In the genomic region with DNA sequence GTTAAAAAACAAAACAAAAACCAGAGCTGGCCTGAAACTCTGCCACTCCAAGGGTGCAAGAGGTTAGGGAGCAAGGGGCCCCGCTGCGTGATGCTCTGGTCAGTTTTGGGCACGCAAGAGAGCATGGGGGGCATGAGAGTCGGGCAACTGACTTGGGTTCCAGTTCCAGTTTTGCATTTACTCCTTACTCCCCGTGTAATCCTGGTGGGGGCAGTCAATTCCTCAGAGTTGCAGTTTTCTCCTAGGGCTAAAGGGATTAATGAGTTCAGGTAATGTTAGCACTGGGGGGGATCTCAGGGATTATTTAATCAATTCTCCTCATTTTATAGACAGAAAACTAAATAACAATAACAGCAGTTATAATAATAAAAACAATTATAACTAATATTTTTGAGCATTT, we compare ENCODE assay signal across 30 cellular contexts.
DNase-seq lines count a peak whose midpoint lies in the region; ATAC-seq, FAIRE-seq and TF ChIP-seq lines count a peak whose summit lies in the region.
"Had no signal": no experiment of that assay in that cellular context is flagged by ENCODE, and none has a peak within 500 bp of the region (broad histone marks: within the 10 kb centered on the region; RNA-seq: fewer than 3 reads in every experiment).

No MANE protein-coding gene starts in this region.

- no peaks in the 10 kb centered on the region for H3K36me3 Mint-ChIP-seq in activated naive CD8-positive, alpha-beta T cell treated with anti-CD3 and anti-CD28 coated beads, Interleukin-2, amount 50 U/mL, for 24 hours (ENCODE audit: low read depth)

- H3K4me2 ChIP-seq in HCT116 (ENCODE audit: low read length): no peak overlapping the region
- H3K4me2 ChIP-seq: BLaER1 had no signal

- no peaks in the 10 kb centered on the region for H3K9me3 Mint-ChIP-seq in activated naive CD8-positive, alpha-beta T cell treated with anti-CD3 and anti-CD28 coated beads, Interleukin-2, amount 50 U/mL, for 24 hours
- H3K9me3 Mint-ChIP-seq: activated CD4-positive, alpha-beta T cell treated with anti-CD3 and anti-CD28 coated beads, Interleukin-2, amount 10 ng/mL, durations not matched to agents 24 days and 14 days; activated T-cell treated with anti-CD3 and anti-CD28 coated beads, Interleukin-2, amount 50 U/mL, for 24 hours; nephron progenitor cell had no signal

- TF ChIP-seq POLR2A in HCT116 (IDR thresholded peaks at IDR 0.05; ENCODE audit: borderline replicate concordance, extremely low read depth, insufficient read depth, insufficient read length): no peak

- peak; percentile 27 for DNase-seq in 8988T
- no peak for DNase-seq in HCT116 (ENCODE audit: low read depth, low spot score)
- DNase-seq in bronchial epithelial cell (ENCODE audit: low read depth): no peak
- DNase-seq in fibroblast of villous mesenchyme (ENCODE audit: low read depth): no peak
- no peak for DNase-seq in EL
- no peak for DNase-seq in SHP77 treated with DMSO at 0.1 percent for 48 hours (lab: John Stamatoyannopoulos, UW)
- DNase-seq in activated naive CD8-positive, alpha-beta T cell treated with anti-CD3 and anti-CD28 coated beads, Interleukin-2, amount 50 U/mL, for 24 hours: no peak
- DNase-seq: activated CD4-positive, alpha-beta T cell treated with anti-CD3 and anti-CD28 coated beads, Interleukin-2, amount 10 ng/mL, durations not matched to agents 24 days and 14 days; activated gamma-delta T cell treated with Interleukin-2 at 50 U/mL for 16 hours; activated T-cell treated with anti-CD3 and anti-CD28 coated beads, Interleukin-2, amount 50 U/mL, for 24 hours; body of pancreas; COR-L47; DMS79; KBM-7; MG63; NCI-H1417; NCI-H2081; NCI-H345; NCI-H774; nephron progenitor cell; OCI-M1; stimulated activated CD4-positive, alpha-beta T cell treated with anti-CD3 and anti-CD28 coated beads, Interleukin-2, amount 100 ng/mL, for 48 hours; trophoblast cell had no signal

- H3K79me2 ChIP-seq in HCT116 (ENCODE audit: insufficient read depth, low read length): no peaks in the 10 kb centered on the region
- H3K79me2 ChIP-seq: parathyroid adenoma had no signal

- ATAC-seq in HCT116 (no peak), HG03139 (IDR thresholded peaks at IDR 0.05; ENCODE audit: unreplicated experiment) (no peak)
- ATAC-seq in activated naive CD8-positive, alpha-beta T cell treated with anti-CD3 and anti-CD28 coated beads, Interleukin-2, amount 50 U/mL, for 24 hours: no peak
- ATAC-seq: body of pancreas had no signal

- H3K4me1 ChIP-seq in HCT116 (ENCODE audit: control insufficient read depth in 1 of 2, insufficient read depth in 2 of 2, low read length in 2 of 2): peaks cover 0 to 2% of the 10 kb centered on the region in 2 experiments; a peak in 1 of 4 replicates
- H3K4me1 ChIP-seq: BLaER1 had no signal

- CTCF ChIA-PET in HCT116 (lab: Charles Lee): interaction anchor here (0.7 kb wide), 1 partner anchor 1712 kb away, joined by 3 read pairs; no protein-coding TSS in a partner anchor

- no peak overlapping the region for H3K27ac Mint-ChIP-seq in activated naive CD8-positive, alpha-beta T cell treated with anti-CD3 and anti-CD28 coated beads, Interleukin-2, amount 50 U/mL, for 24 hours
- H3K27ac Mint-ChIP-seq: activated CD4-positive, alpha-beta T cell treated with anti-CD3 and anti-CD28 coated beads, Interleukin-2, amount 10 ng/mL, durations not matched to agents 24 days and 14 days; activated T-cell treated with anti-CD3 and anti-CD28 coated beads, Interleukin-2, amount 50 U/mL, for 24 hours; nephron progenitor cell had no signal

- H3K4me3 ChIP-seq in HCT116 (replicated peaks in 1 of 2; ENCODE audit: low read depth in 1 of 2, low read length in 2 of 2): no peak overlapping the region
- H3K4me3 ChIP-seq in bronchial epithelial cell (ENCODE audit: low read depth, low read length): no peak overlapping the region
- no peak overlapping the region for H3K4me3 ChIP-seq in fibroblast of villous mesenchyme (ENCODE audit: low read depth, low read length)
- H3K4me3 ChIP-seq: BLaER1, body of pancreas, coronary artery, lung, MG63 had no signal

- H2AFZ ChIP-seq in HCT116 (ENCODE audit: low read depth, low read length, poor library complexity, severe bottlenecking): no peak overlapping the region
- H2AFZ ChIP-seq: parathyroid adenoma had no signal

- no peaks in the 10 kb centered on the region for H3K27me3 ChIP-seq in HCT116 (ENCODE audit: insufficient read depth, low read length)
- no peaks in the 10 kb centered on the region for H3K27me3 ChIP-seq in bronchial epithelial cell (ENCODE audit: control insufficient read depth, insufficient read depth, low read length)
- H3K27me3 ChIP-seq: BLaER1, body of pancreas, MG63 had no signal

- H3K9me3 ChIP-seq in HCT116 (ENCODE audit: control insufficient read depth in 1 of 2, insufficient read depth in 1 of 2, low read depth in 1 of 2, low read length in 2 of 2): no peaks in the 10 kb centered on the region
- H3K9me3 ChIP-seq: BLaER1, body of pancreas, MG63 had no signal

- intact Hi-C loops in HCT116 (cut with micrococcal nuclease): loop anchor here (5.0 to 10.0 kb wide), 2 partner anchors 590 to 952 kb away; no protein-coding TSS in a partner anchor

- no TSS peak for BruUV-seq in HCT116 (replicated peaks; lab: Mats Ljungman, UMichigan)

- no peak for FAIRE-seq in bronchial epithelial cell (lab: Jason Lieb, UNC)
- FAIRE-seq: endometrium had no signal

- H3K27ac ChIP-seq in HCT116 (ENCODE audit: low read depth, low read length): no peak overlapping the region
- H3K27ac ChIP-seq: BLaER1, body of pancreas, coronary artery, parathyroid adenoma, VCaP had no signal

- no peaks in the 10 kb centered on the region for H3K36me3 ChIP-seq in HCT116 (ENCODE audit: control insufficient read depth in 1 of 2, insufficient read depth in 2 of 2, low read length in 2 of 2)
- no peaks in the 10 kb centered on the region for H3K36me3 ChIP-seq in bronchial epithelial cell (ENCODE audit: control insufficient read depth, insufficient read depth, low read length)
- H3K36me3 ChIP-seq: BLaER1, MG63 had no signal

- RAD21 ChIA-PET in HCT116 (lab: Charles Lee; ENCODE audit: low non-redundant PET in 1 of 2, low total read pairs in 2 of 2, uncharacterized antibody in 2 of 2, unreplicated experiment in 2 of 2): no interaction called here

- peaks cover 3% of the 10 kb centered on the region for H3K4me1 Mint-ChIP-seq in activated naive CD8-positive, alpha-beta T cell treated with anti-CD3 and anti-CD28 coated beads, Interleukin-2, amount 50 U/mL, for 24 hours
- H3K4me1 Mint-ChIP-seq: nephron progenitor cell had no signal

- peak; percentile 32; the same call in 1 of the 2 replicates for TF ChIP-seq RAD21 in HCT116 (IDR thresholded peaks at IDR 0.05; ENCODE audit: low read depth)

- POLR2A ChIA-PET in HCT116 (lab: Charles Lee): no interaction called here

- H4K20me1 ChIP-seq in HCT116 (ENCODE audit: insufficient read depth): no peaks in the 10 kb centered on the region
- H4K20me1 ChIP-seq: BLaER1 had no signal

- no peak overlapping the region for H3K4me3 Mint-ChIP-seq in activated naive CD8-positive, alpha-beta T cell treated with anti-CD3 and anti-CD28 coated beads, Interleukin-2, amount 50 U/mL, for 24 hours
- H3K4me3 Mint-ChIP-seq: activated CD4-positive, alpha-beta T cell treated with anti-CD3 and anti-CD28 coated beads, Interleukin-2, amount 10 ng/mL, durations not matched to agents 24 days and 14 days; activated T-cell treated with anti-CD3 and anti-CD28 coated beads, Interleukin-2, amount 50 U/mL, for 24 hours; nephron progenitor cell had no signal

- TF ChIP-seq CTCF in HCT116 (IDR thresholded peaks at IDR 0.05 in 2 of 3, conservative IDR thresholded peaks at IDR 0.05 in 1 of 3; ENCODE audit: borderline replicate concordance in 1 of 3, insufficient read depth in 1 of 3, low read depth in 2 of 3, low read length in 2 of 3) (no peak), bronchial epithelial cell (IDR thresholded peaks at IDR 0.05; ENCODE audit: insufficient read depth, low read length, severe bottlenecking) (peak; percentile 5), fibroblast of villous mesenchyme (IDR thresholded peaks at IDR 0.05; ENCODE audit: insufficient read depth, low read depth, low read length) (peak; percentile 13)

- H3K9ac ChIP-seq in HCT116 (ENCODE audit: low read length): no peak overlapping the region
- H3K9ac ChIP-seq: BLaER1, parathyroid adenoma had no signal

- H3K9me2 ChIP-seq in HCT116 (ENCODE audit: insufficient read depth): no peaks in the 10 kb centered on the region

- H3K27me3 Mint-ChIP-seq in activated naive CD8-positive, alpha-beta T cell treated with anti-CD3 and anti-CD28 coated beads, Interleukin-2, amount 50 U/mL, for 24 hours: no peaks in the 10 kb centered on the region
- H3K27me3 Mint-ChIP-seq: activated T-cell treated with anti-CD3 and anti-CD28 coated beads, Interleukin-2, amount 50 U/mL, for 24 hours had no signal

TF ChIP-seq in HCT116, 20 proteins besides CTCF, POLR2A, EP300 and RAD21:
- TF ChIP-seq EGR1 (IDR thresholded peaks at IDR 0.05; ENCODE audit: low read depth) (no peak), JUND (IDR thresholded peaks at IDR 0.05) (no peak), ZNF274 (IDR thresholded peaks at IDR 0.05; ENCODE audit: low read depth, low read length) (no peak), SP1 (IDR thresholded peaks at IDR 0.05; ENCODE audit: low read depth) (no peak), CEBPB (IDR thresholded peaks at IDR 0.05; ENCODE audit: low read depth) (no peak)

Comparison
In these comparisons a context has a peak if more than half of its experiments do, and no peak if none do; other contexts are left out.
1. CTCF ChIP-seq: peak in bronchial epithelial cell (single experiment) and fibroblast of villous mesenchyme (single experiment); none in HCT116 (0 of 3).